In the genomic region with DNA sequence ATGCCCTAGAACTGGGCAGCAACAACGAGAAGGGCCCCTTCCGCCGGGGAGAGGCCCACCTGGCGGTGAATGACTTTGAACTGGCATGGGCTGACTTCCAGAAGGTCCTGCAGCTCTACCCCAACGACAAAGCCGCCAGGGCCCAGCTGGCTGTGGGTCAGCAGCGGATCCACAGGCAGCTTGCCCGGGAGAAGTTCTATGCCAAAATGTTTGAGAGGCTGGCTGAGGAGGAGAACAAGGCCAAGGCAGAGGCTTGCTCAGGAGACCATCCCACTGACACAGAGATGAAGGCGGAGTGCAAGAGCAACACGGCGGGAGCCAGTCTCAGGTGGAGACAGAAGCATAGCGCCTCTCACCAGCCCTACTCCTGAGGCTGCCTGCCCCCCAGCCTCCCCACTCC, we compare ENCODE assay signal across 6 cellular contexts.
DNase-seq lines count a peak whose midpoint lies in the region; ATAC-seq and TF ChIP-seq lines count a peak whose summit lies in the region.
"Not testable (repeated sequence)": the region's sequence is repeated elsewhere in the genome, so short reads cannot be mapped to it uniquely, and the experiment has no call there.

No MANE protein-coding gene starts in this region.

- H3K36me3 ChIP-seq in MG63; spleen; tibial artery; upper lobe of right lung; aorta (ENCODE audit: control insufficient read depth in 1 of 2, insufficient read depth in 2 of 2, low read length in 1 of 2): not testable (repeated sequence)

- 71 to 93% (median 83%) methylated on average over 4 to 8 of the region's 12 CpGs; no CpG with 5 or more reads in 1 of the 5 donors for WGBS in spleen, 5 donors
- 2 to 32% methylated on average over 4 to 8 of the region's 12 CpGs for WGBS in aorta, 2 donors

- not testable (repeated sequence) for H3K27ac ChIP-seq in spleen; tibial artery; upper lobe of right lung; aorta (ENCODE audit: low read depth in 1 of 2, low read length in 2 of 2)

- not testable (repeated sequence) for TF ChIP-seq CTCF in spleen (IDR thresholded peaks at IDR 0.05 in 8 of 11, conservative IDR thresholded peaks at IDR 0.05 in 3 of 11); tibial artery (IDR thresholded peaks at IDR 0.05); upper lobe of right lung (IDR thresholded peaks at IDR 0.05)

- H3K9me3 ChIP-seq in MG63; spleen; tibial artery; upper lobe of right lung; aorta (ENCODE audit: control insufficient read depth, low read length): not testable (repeated sequence)

- H3K27me3 ChIP-seq in MG63; spleen (replicated peaks in 1 of 7); tibial artery; upper lobe of right lung; aorta (ENCODE audit: control insufficient read depth in 1 of 2, insufficient read depth in 2 of 2, low read length in 1 of 2): not testable (repeated sequence)

- not testable (repeated sequence) for ATAC-seq in upper lobe of right lung; aorta (ENCODE audit: low FRiP score)

- H3K4me1 ChIP-seq in spleen; tibial artery; upper lobe of right lung; aorta (ENCODE audit: control insufficient read depth in 1 of 2, insufficient read depth in 2 of 2, low read length in 2 of 2): not testable (repeated sequence)

- not testable (repeated sequence) for H3K4me3 ChIP-seq in MG63; spleen; tibial artery; upper lobe of right lung; aorta (ENCODE audit: low read length in 2 of 2)

- TF ChIP-seq POLR2A in spleen (IDR thresholded peaks at IDR 0.05): not testable (repeated sequence)

- peak; percentile 82 for DNase-seq in MG63
- DNase-seq in cardiac septum (ENCODE audit: low spot score): peak; percentile 10
- peak; percentile 13 for DNase-seq in spleen
- peak; percentile 9 to 40 for DNase-seq in tibial artery
- peak; percentile 17 for DNase-seq in upper lobe of right lung
- peak; percentile 23 to 55 for DNase-seq in aorta

- intact Hi-C loops in cardiac septum (cut with DNase I); spleen (cut with DNase I; ENCODE audit: low total_unique reads); tibial artery (cut with DNase I; ENCODE audit: low total_unique reads); upper lobe of right lung (cut with DNase I); aorta (cut with DNase I): not testable (repeated sequence)

Comparison
In these comparisons a context has a peak if more than half of its experiments do, and no peak if none do; other contexts are left out.
1. DNase-seq: peak in every context shown above with its lines; median percentile 82 in MG63; 39 in aorta; 24 in tibial artery; 17 in upper lobe of right lung; 13 in spleen; 10 in cardiac septum.